ENCODE assay signal across 27 cellular contexts in the genomic region with DNA sequence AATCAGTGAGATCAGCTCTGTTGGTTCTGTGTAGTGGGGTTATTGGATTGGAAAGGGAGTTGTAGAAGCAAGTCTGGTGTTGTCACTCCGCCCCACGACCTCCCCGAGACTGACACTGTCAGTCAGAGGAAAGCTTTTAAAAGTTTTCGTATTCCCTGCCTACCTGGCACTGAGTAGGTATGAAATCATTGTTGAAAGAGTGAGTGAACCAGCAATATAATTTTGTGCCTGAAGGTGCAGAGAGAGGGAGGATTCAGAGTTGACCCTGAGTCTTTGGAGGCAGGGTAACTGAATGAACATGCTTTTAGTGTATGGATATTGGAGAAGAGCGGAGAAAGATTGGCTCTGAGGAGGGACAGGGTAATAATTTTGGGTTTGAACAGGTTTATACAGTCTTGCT.
"Had no signal": no experiment of that assay in that cellular context is flagged by ENCODE, and none has a peak within 500 bp of the region (broad histone marks: within the 10 kb centered on the region; RNA-seq: fewer than 3 reads in every experiment).

No MANE protein-coding gene starts in this region.

- H3K36me3 Mint-ChIP-seq: stimulated activated effector memory CD8-positive, alpha-beta T cell treated with anti-CD3 and anti-CD28 coated beads, Interleukin-12 subunit alpha, Interleukin-12 subunit beta, amount 100 ng/mL, for 72 hours had no signal

- DNase-seq: activated CD4-positive, alpha-beta T cell treated with anti-CD3 and anti-CD28 coated beads for 48 hours; activated CD4-positive, alpha-beta T cell treated with anti-CD3 and anti-CD28 coated beads, Interleukin-2, amount 50 U/mL, for 48 hours; activated CD8-positive, alpha-beta memory T cell treated with anti-CD3 and anti-CD28 coated beads for 24 hours; activated effector memory CD4-positive, alpha-beta T cell treated with Interleukin-2 at 50 U/mL for 16 hours; activated naive CD4-positive, alpha-beta T cell treated with Interleukin-2 at 50 U/mL for 16 hours; activated naive CD8-positive, alpha-beta T cell treated with anti-CD3 and anti-CD28 coated beads for 36 hours; adrenal gland; aorta; body of pancreas; colonic mucosa; effector CD8-positive, alpha-beta T cell; erythroblast; gastrocnemius medialis; hippocampal formation; left cardiac atrium; left ventricle myocardium superior; nephron progenitor cell; stimulated activated CD4-positive, alpha-beta T cell treated with anti-CD3 and anti-CD28 coated beads, Interleukin-12 subunit alpha, Interleukin-12 subunit beta, amount 100 ng/mL, for 4 hours; stimulated activated CD4-positive, alpha-beta T cell treated with anti-CD3 and anti-CD28 coated beads, Interleukin-4, amount 100 ng/mL, for 1 hour; tibial artery had no signal

- H3K27ac Mint-ChIP-seq: activated naive CD8-positive, alpha-beta T cell treated with anti-CD3 and anti-CD28 coated beads for 36 hours; nephron progenitor cell; stimulated activated effector memory CD8-positive, alpha-beta T cell treated with anti-CD3 and anti-CD28 coated beads, Interleukin-12 subunit alpha, Interleukin-12 subunit beta, amount 100 ng/mL, for 72 hours had no signal

- H3K9me3 ChIP-seq: adrenal gland, body of pancreas, colonic mucosa, gastrocnemius medialis, neutrophil, suprapubic skin, tibial artery had no signal

- H3K4me3 Mint-ChIP-seq: activated naive CD8-positive, alpha-beta T cell treated with anti-CD3 and anti-CD28 coated beads for 36 hours; nephron progenitor cell; stimulated activated effector memory CD8-positive, alpha-beta T cell treated with anti-CD3 and anti-CD28 coated beads, Interleukin-12 subunit alpha, Interleukin-12 subunit beta, amount 100 ng/mL, for 72 hours had no signal

- H3K27me3 Mint-ChIP-seq: activated naive CD8-positive, alpha-beta T cell treated with anti-CD3 and anti-CD28 coated beads for 36 hours had no signal

- H3K4me1 ChIP-seq: colonic mucosa had no signal

- ATAC-seq: activated CD4-positive, CD25-positive, alpha-beta regulatory T cell treated with anti-CD3 and anti-CD28 coated beads, Interleukin-2, amount 50 U/mL, for 24 hours; body of pancreas; gastrocnemius medialis; left cardiac atrium; left ventricle myocardium superior; sciatic nerve; stimulated activated effector memory CD8-positive, alpha-beta T cell treated with anti-CD3 and anti-CD28 coated beads, Interleukin-12 subunit alpha, Interleukin-12 subunit beta, amount 100 ng/mL, for 72 hours had no signal

- H3K27me3 ChIP-seq: adrenal gland, body of pancreas, colonic mucosa, gastrocnemius medialis, neutrophil, suprapubic skin, tibial artery had no signal

- H3K9me3 Mint-ChIP-seq: activated naive CD8-positive, alpha-beta T cell treated with anti-CD3 and anti-CD28 coated beads for 36 hours; nephron progenitor cell; stimulated activated effector memory CD8-positive, alpha-beta T cell treated with anti-CD3 and anti-CD28 coated beads, Interleukin-12 subunit alpha, Interleukin-12 subunit beta, amount 100 ng/mL, for 72 hours had no signal

- H3K4me3 ChIP-seq: adrenal gland, body of pancreas, colonic mucosa, gastrocnemius medialis, skin epidermis, suprapubic skin, tibial artery had no signal

- H3K27ac ChIP-seq: adrenal gland, colonic mucosa, gastrocnemius medialis, neutrophil, skin epidermis, suprapubic skin, tibial artery, VCaP had no signal

- H3K36me3 ChIP-seq: adrenal gland, colonic mucosa, gastrocnemius medialis, neutrophil, suprapubic skin, tibial artery had no signal
